In the genomic region with DNA sequence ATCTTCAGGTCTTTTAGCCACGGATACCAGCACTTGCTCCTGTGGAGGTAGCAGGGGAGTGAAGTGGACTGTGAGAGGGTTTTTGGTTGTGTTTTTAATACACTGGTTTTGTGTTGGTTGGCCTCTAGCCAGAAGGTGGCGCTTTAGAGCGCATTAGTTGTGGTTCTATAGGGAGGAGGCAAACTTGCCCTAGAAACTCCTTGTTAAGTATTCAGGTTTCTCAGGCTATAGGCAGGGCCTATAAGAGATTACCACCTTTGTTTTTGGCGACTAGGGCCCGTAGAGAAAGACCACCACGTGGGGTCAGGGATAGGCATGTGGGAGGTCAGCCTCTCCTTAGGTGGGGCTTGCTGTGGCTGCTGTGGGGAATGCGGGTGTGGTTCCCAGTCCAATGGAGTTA, we compare ENCODE assay signal across 21 cellular contexts.
A peak's percentile ranks its signal among the peaks of the same experiment; 100 is the strongest.
DNase-seq lines count a peak whose midpoint lies in the region; ATAC-seq, FAIRE-seq and TF ChIP-seq lines count a peak whose summit lies in the region.
"Had no signal": no experiment of that assay in that cellular context is flagged by ENCODE, and none has a peak within 500 bp of the region (broad histone marks: within the 10 kb centered on the region; RNA-seq: fewer than 3 reads in every experiment).

No MANE protein-coding gene starts in this region.

- H3K4me3 Mint-ChIP-seq in endodermal cell: no peak overlapping the region
- no peak overlapping the region for H3K4me3 Mint-ChIP-seq in T-cell
- H3K4me3 Mint-ChIP-seq in activated CD4-positive, alpha-beta memory T cell treated with anti-CD3 and anti-CD28 coated beads for 36 hours: no peak overlapping the region
- H3K4me3 Mint-ChIP-seq: activated CD8-positive, alpha-beta memory T cell treated with anti-CD3 and anti-CD28 coated beads, Interleukin-2, amount 10 ng/mL, durations not matched to agents 7 days and 5 days; IgD-negative memory B cell; naive thymus-derived CD8-positive, alpha-beta T cell; WTC11 had no signal

- H3K27ac ChIP-seq in C4-2B (no peak overlapping the region), endodermal cell (ENCODE audit: low read depth, low read length) (no peak overlapping the region)
- H3K27ac ChIP-seq: body of pancreas, dorsolateral prefrontal cortex, upper lobe of right lung had no signal

- H3K27me3 ChIP-seq in endodermal cell (ENCODE audit: control insufficient read depth, insufficient read depth, low read length, poor library complexity, severe bottlenecking): no peaks in the 10 kb centered on the region
- H3K27me3 ChIP-seq: body of pancreas, upper lobe of right lung had no signal

- H3K4me1 Mint-ChIP-seq in endodermal cell (no peaks in the 10 kb centered on the region), T-cell (no peaks in the 10 kb centered on the region)
- no peaks in the 10 kb centered on the region for H3K4me1 Mint-ChIP-seq in activated CD4-positive, alpha-beta memory T cell treated with anti-CD3 and anti-CD28 coated beads for 36 hours (ENCODE audit: low read depth)
- H3K4me1 Mint-ChIP-seq: activated CD8-positive, alpha-beta memory T cell treated with anti-CD3 and anti-CD28 coated beads, Interleukin-2, amount 10 ng/mL, durations not matched to agents 7 days and 5 days; IgD-negative memory B cell; naive thymus-derived CD8-positive, alpha-beta T cell; WTC11 had no signal

- TF ChIP-seq POLR2A in NB4 (IDR thresholded peaks at IDR 0.05; ENCODE audit: extremely low read depth, insufficient read length): no peak
- no peak for TF ChIP-seq POLR2A in GM12892 (IDR thresholded peaks at IDR 0.05; ENCODE audit: low read depth, low read length)

- intact Hi-C loops in activated CD4-positive, alpha-beta memory T cell treated with anti-CD3 and anti-CD28 coated beads for 36 hours (cut with micrococcal nuclease): no loop called here

- peaks cover 52% of the 10 kb centered on the region for H3K9me3 Mint-ChIP-seq in endodermal cell
- H3K9me3 Mint-ChIP-seq in T-cell: no peaks in the 10 kb centered on the region
- peaks cover 2% of the 10 kb centered on the region for H3K9me3 Mint-ChIP-seq in activated CD4-positive, alpha-beta memory T cell treated with anti-CD3 and anti-CD28 coated beads for 36 hours
- H3K9me3 Mint-ChIP-seq: IgD-negative memory B cell had no signal

- FAIRE-seq in GM12892 (lab: Jason Lieb, UNC): no peak

- H3K4me3 ChIP-seq in NB4 (ENCODE audit: low read depth, low read length) (no peak overlapping the region), endodermal cell (ENCODE audit: low read length) (no peak overlapping the region)
- H3K4me3 ChIP-seq: body of pancreas, dorsolateral prefrontal cortex, upper lobe of right lung had no signal

- H3K9me3 ChIP-seq in endodermal cell (ENCODE audit: control insufficient read depth, low read length): no peaks in the 10 kb centered on the region
- H3K9me3 ChIP-seq: body of pancreas, upper lobe of right lung had no signal

- CTCF ChIA-PET in T-cell (lab: Charles Lee): no interaction called here
- CTCF ChIA-PET in activated CD4-positive, alpha-beta memory T cell treated with anti-CD3 and anti-CD28 coated beads for 36 hours (lab: Charles Lee): no interaction called here

- H3K27me3 Mint-ChIP-seq in endodermal cell (ENCODE audit: insufficient read depth) (no peaks in the 10 kb centered on the region), T-cell (peaks cover 0 to 4% of the 10 kb centered on the region in 2 donors)
- H3K27me3 Mint-ChIP-seq in activated CD4-positive, alpha-beta memory T cell treated with anti-CD3 and anti-CD28 coated beads for 36 hours: no peaks in the 10 kb centered on the region
- H3K27me3 Mint-ChIP-seq: activated CD8-positive, alpha-beta memory T cell treated with anti-CD3 and anti-CD28 coated beads, Interleukin-2, amount 10 ng/mL, durations not matched to agents 7 days and 5 days; IgD-negative memory B cell; naive thymus-derived CD8-positive, alpha-beta T cell had no signal

- no peaks in the 10 kb centered on the region for H3K4me1 ChIP-seq in endodermal cell (ENCODE audit: control insufficient read depth, insufficient read depth, low read length)
- H3K4me1 ChIP-seq: body of pancreas, upper lobe of right lung had no signal

- H3K27ac Mint-ChIP-seq in endodermal cell (peak overlapping the region; percentile 52), T-cell (no peak overlapping the region)
- no peak overlapping the region for H3K27ac Mint-ChIP-seq in activated CD4-positive, alpha-beta memory T cell treated with anti-CD3 and anti-CD28 coated beads for 36 hours
- H3K27ac Mint-ChIP-seq: activated CD8-positive, alpha-beta memory T cell treated with anti-CD3 and anti-CD28 coated beads, Interleukin-2, amount 10 ng/mL, durations not matched to agents 7 days and 5 days; IgD-negative memory B cell; naive thymus-derived CD8-positive, alpha-beta T cell; WTC11 had no signal

- WGBS in endodermal cell (ENCODE audit: insufficient coverage in 1 of 2, insufficient read length in 1 of 2), 2 experiments: 74% methylated on average over 7 of the region's 7 CpGs; no CpG with 5 or more reads in 1 of the 2 experiments

- TF ChIP-seq CTCF in C4-2B (conservative IDR thresholded peaks at IDR 0.05): peak; percentile 46
- peak; percentile 45 for TF ChIP-seq CTCF in GM12873 (IDR thresholded peaks at IDR 0.05; ENCODE audit: insufficient read depth, low read depth, low read length, missing control alignments)
- peak; percentile 39 for TF ChIP-seq CTCF in NB4 (IDR thresholded peaks at IDR 0.05; ENCODE audit: low read depth, low read length)
- peak; percentile 71 for TF ChIP-seq CTCF in endodermal cell (conservative IDR thresholded peaks at IDR 0.05)

- POLR2A ChIA-PET in T-cell (lab: Charles Lee): interaction anchor here in 1 of 2 donors (0.6 kb wide), 1 partner anchor 11 kb away, joined by 3 read pairs; no protein-coding TSS in a partner anchor
- POLR2A ChIA-PET in activated CD4-positive, alpha-beta memory T cell treated with anti-CD3 and anti-CD28 coated beads for 36 hours (lab: Charles Lee): no interaction called here

- H3K36me3 Mint-ChIP-seq in endodermal cell (ENCODE audit: low read depth) (no peaks in the 10 kb centered on the region), T-cell (no peaks in the 10 kb centered on the region)
- H3K36me3 Mint-ChIP-seq in activated CD4-positive, alpha-beta memory T cell treated with anti-CD3 and anti-CD28 coated beads for 36 hours: no peaks in the 10 kb centered on the region
- H3K36me3 Mint-ChIP-seq: activated CD8-positive, alpha-beta memory T cell treated with anti-CD3 and anti-CD28 coated beads, Interleukin-2, amount 10 ng/mL, durations not matched to agents 7 days and 5 days; naive thymus-derived CD8-positive, alpha-beta T cell had no signal

- peak; percentile 30 for DNase-seq in NB4 (ENCODE audit: low read depth)
- DNase-seq in endodermal cell: peak; percentile 85
- DNase-seq in GM12892 (ENCODE audit: insufficient read length): no peak
- DNase-seq in T-cell: no peak
- DNase-seq in activated CD4-positive, alpha-beta memory T cell treated with anti-CD3 and anti-CD28 coated beads for 36 hours: no peak
- DNase-seq in kidney glomerular epithelial cell (lab: John Stamatoyannopoulos, UW): no peak
- DNase-seq: activated CD8-positive, alpha-beta memory T cell treated with anti-CD3 and anti-CD28 coated beads, Interleukin-2, amount 10 ng/mL, durations not matched to agents 7 days and 5 days; activated naive CD4-positive, alpha-beta T cell; C1 segment of cervical spinal cord; dorsolateral prefrontal cortex; GF-D8; naive thymus-derived CD8-positive, alpha-beta T cell; NK-92 treated with Interleukin-12 subunit alpha and Interleukin-12 subunit beta, amount 100 ng/mL, for 24 hours; right cardiac atrium; stimulated activated CD4-positive, alpha-beta T cell treated with anti-CD3 and anti-CD28 coated beads, Interleukin-4, amount 100 ng/mL, for 24 hours; upper lobe of right lung had no signal

- ATAC-seq in T-cell (replicated peaks in 1 of 4): no peak
- ATAC-seq: activated CD8-positive, alpha-beta memory T cell treated with anti-CD3 and anti-CD28 coated beads, Interleukin-2, amount 10 ng/mL, durations not matched to agents 7 days and 5 days; body of pancreas; naive thymus-derived CD8-positive, alpha-beta T cell; right cardiac atrium; upper lobe of right lung; WTC11 had no signal

- H3K9ac ChIP-seq in endodermal cell (ENCODE audit: extremely low read depth, low read length, poor library complexity, severe bottlenecking): no peak overlapping the region

- H3K36me3 ChIP-seq in endodermal cell (ENCODE audit: control insufficient read depth, insufficient read depth, low read length): no peaks in the 10 kb centered on the region
- H3K36me3 ChIP-seq: upper lobe of right lung had no signal

Comparison
In these comparisons a context has a peak if more than half of its experiments do, and no peak if none do; other contexts are left out.
1. DNase-seq: peak in NB4 (single experiment) and endodermal cell (single experiment); none in GM12892 (single experiment), T-cell (0 of 34), activated CD4-positive, alpha-beta memory T cell treated with anti-CD3 and anti-CD28 coated beads for 36 hours (single experiment) and kidney glomerular epithelial cell (single experiment).
2. Peak in every context shown above with its lines, with median percentiles within 50 percentile points of each other: CTCF ChIP-seq.